Comparison of ENCODE assay signal across 8 cellular contexts in the genomic region with DNA sequence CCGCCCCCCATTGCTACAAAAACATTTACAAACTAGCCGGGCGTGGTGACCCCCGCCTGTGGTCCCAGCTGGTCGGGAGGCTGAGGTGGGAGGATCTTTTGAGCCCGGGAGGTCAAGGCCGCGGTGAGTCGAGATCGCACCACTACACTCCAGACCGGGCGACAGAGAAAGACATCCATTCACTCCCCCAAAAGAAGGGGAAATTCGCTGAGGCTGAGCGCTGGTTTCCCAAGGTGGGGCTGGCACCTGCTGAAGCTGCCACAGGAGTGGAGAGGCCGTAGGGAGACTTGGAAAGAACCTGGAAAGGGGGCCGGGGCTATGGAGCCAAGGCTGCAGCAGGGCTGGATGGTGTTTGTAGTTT. TPM values are rescaled to one million over a fixed set of nuclear protein-coding genes. Genes with fewer than 3 reads are reported as not detected.
DNase-seq lines count a peak whose midpoint lies in the region; ATAC-seq lines count a peak whose summit lies in the region.

No MANE protein-coding gene starts in this region.

- H3K27me3 Mint-ChIP-seq in activated naive CD8-positive, alpha-beta T cell treated with anti-CD3 and anti-CD28 coated beads, Interleukin-2, amount 50 U/mL, for 24 hours: no peaks in the 10 kb centered on the region

- peaks cover 3% of the 10 kb centered on the region for H3K36me3 Mint-ChIP-seq in activated naive CD8-positive, alpha-beta T cell treated with anti-CD3 and anti-CD28 coated beads, Interleukin-2, amount 50 U/mL, for 24 hours (ENCODE audit: low read depth)

- H3K27ac ChIP-seq in layer of hippocampus (ENCODE audit: low read depth, low read length) (peak overlapping the region; percentile 89), temporal lobe (ENCODE audit: low read depth, low read length) (peak overlapping the region; percentile 87)

- H3K4me1 Mint-ChIP-seq in activated naive CD8-positive, alpha-beta T cell treated with anti-CD3 and anti-CD28 coated beads, Interleukin-2, amount 50 U/mL, for 24 hours: peaks cover 39% of the 10 kb centered on the region

- no peaks in the 10 kb centered on the region for H3K27me3 ChIP-seq in layer of hippocampus (ENCODE audit: control insufficient read depth, insufficient read depth, low read length)

- H3K9me3 Mint-ChIP-seq in activated naive CD8-positive, alpha-beta T cell treated with anti-CD3 and anti-CD28 coated beads, Interleukin-2, amount 50 U/mL, for 24 hours: no peaks in the 10 kb centered on the region

- peak overlapping the region; percentile 84 for H3K4me3 Mint-ChIP-seq in activated naive CD8-positive, alpha-beta T cell treated with anti-CD3 and anti-CD28 coated beads, Interleukin-2, amount 50 U/mL, for 24 hours

- peak overlapping the region; percentile 93 for H3K27ac Mint-ChIP-seq in activated naive CD8-positive, alpha-beta T cell treated with anti-CD3 and anti-CD28 coated beads, Interleukin-2, amount 50 U/mL, for 24 hours

- ATAC-seq in activated naive CD8-positive, alpha-beta T cell treated with anti-CD3 and anti-CD28 coated beads, Interleukin-2, amount 50 U/mL, for 24 hours: no peak
- no peak for ATAC-seq in HG03378 (IDR thresholded peaks at IDR 0.05; ENCODE audit: unreplicated experiment)

- DNase-seq in activated CD8-positive, alpha-beta memory T cell treated with anti-CD3 and anti-CD28 coated beads for 24 hours: peak; percentile 60
- no peak for DNase-seq in activated CD8-positive, alpha-beta memory T cell treated with anti-CD3 and anti-CD28 coated beads, Interleukin-2, amount 50 U/mL, for 48 hours
- no peak for DNase-seq in activated naive CD8-positive, alpha-beta T cell treated with anti-CD3 and anti-CD28 coated beads, Interleukin-2, amount 50 U/mL, for 24 hours
- DNase-seq in COR-L47 (lab: John Stamatoyannopoulos, UW) (no peak), AG20443 (ENCODE audit: low spot score) (no peak)

RNA-seq across cellular contexts. Expression of a gene that starts 0.7 kb away (rescaled TPM):
- total RNA-seq in temporal lobe: 15.2 TPM
